18 cellular contexts compared by ENCODE assay signal in the genomic region with DNA sequence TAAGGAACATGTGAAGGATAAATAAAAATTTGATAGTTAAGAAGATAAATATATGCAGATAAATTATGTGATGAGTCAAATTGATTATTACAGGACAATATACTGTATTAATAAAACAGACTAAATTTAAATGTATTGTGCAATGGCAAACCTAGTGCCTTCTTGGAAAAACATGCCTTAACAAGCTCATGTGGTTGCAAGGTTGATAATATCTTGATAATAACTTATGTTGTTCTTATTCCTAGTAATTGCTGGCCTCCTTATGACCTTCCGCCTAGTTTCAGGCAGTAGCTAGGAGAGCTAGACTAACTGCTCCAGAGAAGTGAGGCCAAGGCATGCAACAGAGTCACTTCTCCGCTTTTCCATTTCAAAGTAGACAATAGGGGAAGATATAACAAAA. TPM values are rescaled to one million over a fixed set of nuclear protein-coding genes. Genes with fewer than 3 reads are reported as not detected.
DNase-seq lines count a peak whose midpoint lies in the region; ATAC-seq, FAIRE-seq and TF ChIP-seq lines count a peak whose summit lies in the region.
"Had no signal": no experiment of that assay in that cellular context is flagged by ENCODE, and none has a peak within 500 bp of the region (broad histone marks: within the 10 kb centered on the region; RNA-seq: fewer than 3 reads in every experiment).

No MANE protein-coding gene starts in this region.

- H3K27ac Mint-ChIP-seq in natural killer cell, result no peak overlapping the region
- H3K27ac Mint-ChIP-seq: CD4-positive, alpha-beta T cell; GM23338; IgD-negative memory B cell had no signal

- TF ChIP-seq CTCF in RWPE1 (conservative IDR thresholded peaks at IDR 0.05; ENCODE audit: low read depth) (no peak), bronchial epithelial cell (IDR thresholded peaks at IDR 0.05; ENCODE audit: insufficient read depth, low read length, severe bottlenecking) (no peak), foreskin keratinocyte (conservative IDR thresholded peaks at IDR 0.05) (no peak), natural killer cell (IDR thresholded peaks at IDR 0.05) (no peak)

- CTCF ChIA-PET in RWPE1 (lab: Yijun Ruan, JAX), result no interaction called here

- H3K4me3 ChIP-seq in bronchial epithelial cell (ENCODE audit: low read depth, low read length), result no peak overlapping the region
- H3K4me3 ChIP-seq: GM23338 had no signal

- POLR2A ChIA-PET in RWPE1 (lab: Yijun Ruan, JAX; ENCODE audit: low non-redundant PET), result interaction anchor here (0.5 kb wide), 1 partner anchor 653 kb away, joined by 3 read pairs; no protein-coding TSS in a partner anchor

- no peak overlapping the region for H3K4me3 Mint-ChIP-seq in natural killer cell
- H3K4me3 Mint-ChIP-seq: CD4-positive, alpha-beta T cell; GM23338; IgD-negative memory B cell had no signal

- H3K4me1 ChIP-seq in foreskin keratinocyte, result no peaks in the 10 kb centered on the region
- H3K4me1 ChIP-seq: Caco-2 had no signal

- DNase-seq in RWPE1 (ENCODE audit: low spot score) (peak; percentile 20), bronchial epithelial cell (ENCODE audit: low read depth) (peak; percentile 84), foreskin keratinocyte (peak; percentile 32 to 64), natural killer cell (no peak)
- no peak for DNase-seq in activated CD4-positive, CD25-positive, alpha-beta regulatory T cell treated with anti-CD3 and anti-CD28 coated beads, Interleukin-2, amount 50 U/mL, for 72 hours
- no peak for DNase-seq in stimulated activated CD4-positive, alpha-beta T cell treated with anti-CD3 and anti-CD28 coated beads, Interleukin-1b, Interleukin-23, amount 100 ng/mL, for 48 hours
- DNase-seq: AML-193; Caco-2; CD4-positive, alpha-beta T cell; HCEC 1CT had no signal

- no peaks in the 10 kb centered on the region for H3K9me3 Mint-ChIP-seq in natural killer cell
- H3K9me3 Mint-ChIP-seq: CD4-positive, alpha-beta T cell; GM23338; IgD-negative memory B cell had no signal

- no peaks in the 10 kb centered on the region for H3K4me1 Mint-ChIP-seq in natural killer cell
- H3K4me1 Mint-ChIP-seq: IgD-negative memory B cell had no signal

- H3K36me3 Mint-ChIP-seq in natural killer cell, result no peaks in the 10 kb centered on the region
- H3K36me3 Mint-ChIP-seq: IgD-negative memory B cell had no signal

- ATAC-seq in foreskin keratinocyte (no peak), natural killer cell (no peak)
- ATAC-seq: GM23338 had no signal

- no peaks in the 10 kb centered on the region for H3K27me3 ChIP-seq in bronchial epithelial cell (ENCODE audit: control insufficient read depth, insufficient read depth, low read length)
- H3K27me3 ChIP-seq in foreskin keratinocyte, result no peaks in the 10 kb centered on the region

- H3K27ac ChIP-seq in RWPE1 (no peak overlapping the region), foreskin keratinocyte (no peak overlapping the region)
- H3K27ac ChIP-seq: C4-2B, HL-60 had no signal

- peaks cover 10 to 45% of the 10 kb centered on the region in 2 donors for H3K27me3 Mint-ChIP-seq in natural killer cell (ENCODE audit: low read depth in 2 of 2)

- intact Hi-C loops in natural killer cell (cut with micrococcal nuclease), result no loop called here

- H3K36me3 ChIP-seq in bronchial epithelial cell (ENCODE audit: control insufficient read depth, insufficient read depth, low read length), result no peaks in the 10 kb centered on the region

- no peak for FAIRE-seq in bronchial epithelial cell (lab: Jason Lieb, UNC)
- FAIRE-seq: D721Med, G401.6, GM12891, H54 had no signal

RNA-seq across cellular contexts. Expression of gene RAB11FIP2, which starts 7.6 kb away (rescaled TPM):
- total RNA-seq in bronchial epithelial cell, result 8.3 and 12.6 TPM in 2 replicates
- 9.3 and 9.9 TPM in 2 replicates for total RNA-seq in foreskin keratinocyte
- 1.5 and 1.6 TPM in 2 replicates for polyA plus RNA-seq in foreskin keratinocyte
- 10 to 100 TPM; 30.1 to 37.1 (median 32.1) TPM for total RNA-seq in natural killer cell

Comparison
In these comparisons a context has a peak if more than half of its experiments do, and no peak if none do; other contexts are left out.
1. DNase-seq: peak in RWPE1 (single experiment), bronchial epithelial cell (single experiment) and foreskin keratinocyte (2 of 2); none in natural killer cell (single experiment), activated CD4-positive, CD25-positive, alpha-beta regulatory T cell treated with anti-CD3 and anti-CD28 coated beads, Interleukin-2, amount 50 U/mL, for 72 hours (single experiment) and stimulated activated CD4-positive, alpha-beta T cell treated with anti-CD3 and anti-CD28 coated beads, Interleukin-1b, Interleukin-23, amount 100 ng/mL, for 48 hours (single experiment).